In the genomic region with DNA sequence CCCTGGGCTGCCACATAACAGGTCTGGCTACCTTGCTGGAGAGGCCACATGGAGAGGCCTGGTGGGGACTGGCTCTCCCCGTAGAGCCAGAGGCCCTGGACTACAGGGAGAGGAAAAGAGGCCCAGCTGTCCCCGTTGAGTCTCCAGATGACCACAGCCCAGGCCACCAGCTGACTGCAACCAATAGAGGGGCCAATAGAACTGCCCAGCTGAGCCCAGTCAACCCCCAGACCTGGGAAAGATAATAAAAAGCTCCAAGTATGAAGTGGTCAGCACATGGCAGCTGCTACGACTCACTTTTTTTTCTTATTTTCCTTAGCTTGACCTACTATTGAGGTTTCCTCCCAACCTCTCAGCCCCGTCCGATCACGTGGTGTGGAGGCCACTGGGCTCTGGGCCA, we compare ENCODE assay signal across 20 cellular contexts. TPM values are rescaled to one million over a fixed set of nuclear protein-coding genes. Genes with fewer than 3 reads are reported as not detected.
DNase-seq lines count a peak whose midpoint lies in the region; ATAC-seq, FAIRE-seq and TF ChIP-seq lines count a peak whose summit lies in the region.
"Had no signal": no experiment of that assay in that cellular context is flagged by ENCODE, and none has a peak within 500 bp of the region (broad histone marks: within the 10 kb centered on the region; RNA-seq: fewer than 3 reads in every experiment).

No MANE protein-coding gene starts in this region.

- H3K9ac ChIP-seq in kidney (ENCODE audit: low read length in 2 of 2) = no peak overlapping the region

- H3K27ac ChIP-seq in left ventricle myocardium inferior (replicated peaks) = no peak overlapping the region
- no peak overlapping the region for H3K27ac ChIP-seq in kidney (ENCODE audit: low read depth in 2 of 2, low read length in 2 of 2)
- H3K27ac ChIP-seq in psoas muscle = peak overlapping the region; percentile 4
- H3K27ac ChIP-seq: 22Rv1, A549, C4-2B had no signal

- H3K9me3 ChIP-seq in left ventricle myocardium inferior (replicated peaks) (peaks cover 5% of the 10 kb centered on the region), kidney (ENCODE audit: control insufficient read depth in 1 of 2, low read length in 2 of 2) (no peaks in the 10 kb centered on the region), psoas muscle (no peaks in the 10 kb centered on the region)
- H3K9me3 ChIP-seq: A549, Caco-2, HAP-1 had no signal

- H3K27me3 ChIP-seq in left ventricle myocardium inferior (ENCODE audit: low read depth) (no peaks in the 10 kb centered on the region), psoas muscle (ENCODE audit: insufficient read depth in 3 of 3, low read length in 2 of 3) (no peaks in the 10 kb centered on the region)

- ATAC-seq in Right ventricle myocardium inferior = no peak
- ATAC-seq in psoas muscle = no peak
- no peak for ATAC-seq in GM21423 (IDR thresholded peaks at IDR 0.05; ENCODE audit: unreplicated experiment)
- ATAC-seq in GM21786 (IDR thresholded peaks at IDR 0.05; ENCODE audit: unreplicated experiment) = no peak
- ATAC-seq: A549 had no signal

- H3K36me3 ChIP-seq in left ventricle myocardium inferior = peaks cover 82% of the 10 kb centered on the region
- peaks cover 18 to 40% of the 10 kb centered on the region in 2 donors for H3K36me3 ChIP-seq in kidney (ENCODE audit: control insufficient read depth in 1 of 2, insufficient read depth in 2 of 2, low read length in 2 of 2)
- peaks cover 0 to 48% of the 10 kb centered on the region in 2 donors for H3K36me3 ChIP-seq in psoas muscle (ENCODE audit: insufficient read depth in 1 of 2, low read depth in 1 of 2)
- H3K36me3 ChIP-seq: HAP-1 had no signal

- intact Hi-C loops in Right ventricle myocardium inferior (cut with DNase I) = no loop called here
- intact Hi-C loops in left ventricle myocardium inferior (cut with micrococcal nuclease) = no loop called here
- intact Hi-C loops in kidney (cut with DNase I) = no loop called here
- intact Hi-C loops in psoas muscle (cut with DNase I) = loop anchor here in 1 of 2 donors (5.0 kb wide), 1 partner anchor 39 kb away; no protein-coding TSS in a partner anchor

- 63 to 89% (median 73%) methylated on average over 6 of the region's 6 CpGs for WGBS in psoas muscle, 3 donors

- no peak for TF ChIP-seq CTCF in left ventricle myocardium inferior (IDR thresholded peaks at IDR 0.05; ENCODE audit: borderline replicate concordance)
- no peak for TF ChIP-seq CTCF in kidney (IDR thresholded peaks at IDR 0.05; ENCODE audit: borderline replicate concordance, extremely low read depth, insufficient read depth)
- TF ChIP-seq CTCF in psoas muscle (IDR thresholded peaks at IDR 0.05) = no peak

- DNase-seq in Right ventricle myocardium inferior (ENCODE audit: missing footprints) (peak; percentile 16), left ventricle myocardium inferior (no peak), kidney (peak; percentile 21), psoas muscle (no peak), activated T-cell treated with anti-CD3 and anti-CD28 coated beads for 4 hours (no peak), cerebellar cortex (ENCODE audit: low spot score) (no peak)
- DNase-seq: AML-193; Caco-2; CD4-positive, alpha-beta T cell had no signal

- no peak for FAIRE-seq in kidney (lab: Jason Lieb, UNC)
- FAIRE-seq: A549, D721Med, G401.6, GM12892, GM18507, H1 had no signal

- H3K4me3 ChIP-seq in left ventricle myocardium inferior (no peak overlapping the region), kidney (ENCODE audit: low read length in 2 of 2) (no peak overlapping the region), psoas muscle (no peak overlapping the region)
- H3K4me3 ChIP-seq: A549, HAP-1 had no signal

- H3K4me1 ChIP-seq in left ventricle myocardium inferior (peaks cover 24% of the 10 kb centered on the region), kidney (ENCODE audit: control insufficient read depth in 1 of 2, insufficient read depth in 1 of 2, low read depth in 1 of 2, low read length in 2 of 2) (peaks cover 0 to 6% of the 10 kb centered on the region in 2 donors), psoas muscle (peaks cover 11% of the 10 kb centered on the region)
- H3K4me1 ChIP-seq: A549, Caco-2, HAP-1 had no signal

RNA-seq across cellular contexts. Expression of gene PDGFB, which starts 18.4 kb away (rescaled TPM):
- total RNA-seq in Right ventricle myocardium inferior (19.7 TPM), left ventricle myocardium inferior (17.2 TPM), kidney (14.2 TPM), psoas muscle (10 to 100 TPM in 3 of 4 donors, 1 to 10 TPM in 1; 7.5 to 16.4 (median 14.0) TPM)
- polyA plus RNA-seq in kidney (ENCODE audit: insufficient read depth, low read depth, low replicate concordance) (10.4 TPM), psoas muscle (10 to 100 TPM in 1 of 3 donors, 1 to 10 TPM in 2; 5.2 to 10.1 (median 5.8) TPM)

Comparison
In these comparisons a context has a peak if more than half of its experiments do, and no peak if none do; other contexts are left out.
1. DNase-seq: peak in Right ventricle myocardium inferior (single experiment) and kidney (single experiment); none in left ventricle myocardium inferior (single experiment), psoas muscle (0 of 2), activated T-cell treated with anti-CD3 and anti-CD28 coated beads for 4 hours (single experiment) and cerebellar cortex (single experiment).